In genomic region chr4:98672583-98673281, GRCh38 we compare ENCODE assay signal across 19 cellular contexts. TPM values are rescaled to one million over a fixed set of nuclear protein-coding genes. Genes with fewer than 3 reads are reported as not detected.
DNase-seq lines count a peak whose midpoint lies in the region; ATAC-seq and TF ChIP-seq lines count a peak whose summit lies in the region.
"Had no signal": no experiment of that assay in that cellular context is flagged by ENCODE, and none has a peak within 500 bp of the region (broad histone marks: within the 10 kb centered on the region; RNA-seq: fewer than 3 reads in every experiment).

No MANE protein-coding gene starts in this region.

- no peak for TF ChIP-seq CTCF in BE2C (IDR thresholded peaks at IDR 0.05; ENCODE audit: low read depth, low read length)
- no peak for TF ChIP-seq CTCF in Panc1 (IDR thresholded peaks at IDR 0.05)

- H3K9me3 ChIP-seq in BE2C (no peaks in the 10 kb centered on the region), Panc1 (ENCODE audit: control insufficient read depth, insufficient read depth, low read depth, low read length) (no peaks in the 10 kb centered on the region), GM23248 (ENCODE audit: low read depth) (no peaks in the 10 kb centered on the region)
- H3K9me3 ChIP-seq: adrenal gland, BLaER1, mucosa of descending colon, ovary, transverse colon had no signal

- H3K27me3 ChIP-seq in BE2C (peaks cover 22% of the 10 kb centered on the region), Panc1 (ENCODE audit: control insufficient read depth, insufficient read depth, low read length) (no peaks in the 10 kb centered on the region), GM23248 (replicated peaks; ENCODE audit: insufficient read depth) (no peaks in the 10 kb centered on the region)
- H3K27me3 ChIP-seq: adrenal gland, BLaER1, ovary, transverse colon had no signal

- WGBS in GM23248 (ENCODE audit: low coverage in 1 of 2, low lambda C conversion rate in 2 of 2, missing lambda C conversion rate in 2 of 2), 2 experiments = 68 to 71% methylated on average over 5 of the region's 5 CpGs

- CTCF ChIA-PET in Panc1 (lab: Charles Lee) = no interaction called here

- H3K36me3 ChIP-seq in BE2C (no peaks in the 10 kb centered on the region), Panc1 (ENCODE audit: control insufficient read depth, insufficient read depth, low read length) (no peaks in the 10 kb centered on the region), GM23248 (ENCODE audit: low read depth) (no peaks in the 10 kb centered on the region)
- H3K36me3 ChIP-seq: adrenal gland, BLaER1, ovary, transverse colon had no signal

- peaks cover 12% of the 10 kb centered on the region for H3K4me1 ChIP-seq in BE2C
- H3K4me1 ChIP-seq in Panc1 (ENCODE audit: control insufficient read depth, insufficient read depth, low read length) = peaks cover 3% of the 10 kb centered on the region; the same call in 1 of the 2 replicates
- no peaks in the 10 kb centered on the region for H3K4me1 ChIP-seq in GM23248 (ENCODE audit: insufficient read depth)
- H3K4me1 ChIP-seq: adrenal gland, BLaER1, transverse colon had no signal

- BruUV-seq in Panc1 (replicated peaks; lab: Mats Ljungman, UMichigan) = no TSS peak

- H3K9ac ChIP-seq in GM23248 = no peak overlapping the region
- H3K9ac ChIP-seq: BLaER1 had no signal

- H3K27ac ChIP-seq in Panc1 (ENCODE audit: low read length) = peak overlapping the region; percentile 59; the same call in 1 of the 2 replicates
- H3K27ac ChIP-seq in GM23248 = no peak overlapping the region
- H3K27ac ChIP-seq: adrenal gland, BLaER1, ovary, transverse colon had no signal

- no peak overlapping the region for H2AFZ ChIP-seq in GM23248

- no peak overlapping the region for H3K4me2 ChIP-seq in GM23248 (ENCODE audit: unreplicated experiment)
- H3K4me2 ChIP-seq: BLaER1 had no signal

- DNase-seq in BE2C (peak; percentile 18), Panc1 (ENCODE audit: low read depth, low spot score) (no peak), left colon (no peak), GM23248 (no peak), anterior cingulate cortex (lab: John Stamatoyannopoulos, UW) (no peak)
- DNase-seq in effector CD4-positive, alpha-beta T cell = no peak
- DNase-seq in stimulated activated naive CD4-positive, alpha-beta T cell treated with Interleukin-2 at 50 U/mL for 16 hours (lab: John Stamatoyannopoulos, UW) = no peak
- DNase-seq: activated T-cell treated with anti-CD3 and anti-CD28 coated beads for 4 hours; adrenal gland; HFFc6; mucosa of descending colon; MV-4-11; NCI-H2081 treated with DMSO at 0.1 percent for 48 hours; ovary; stimulated activated CD4-positive, alpha-beta T cell treated with anti-CD3 and anti-CD28 coated beads, Interleukin-4, amount 100 ng/mL, for 4 hours; T-helper 17 cell; transverse colon had no signal

- no peaks in the 10 kb centered on the region for H3K9me2 ChIP-seq in GM23248 (ENCODE audit: insufficient read depth)

- POLR2A ChIA-PET in Panc1 (lab: Charles Lee) = no interaction called here

- H3F3A ChIP-seq in GM23248 (ENCODE audit: insufficient read depth) = no peaks in the 10 kb centered on the region

- no peaks in the 10 kb centered on the region for H3K79me2 ChIP-seq in GM23248 (ENCODE audit: insufficient read depth)

- in situ Hi-C loops in Panc1 (cut with HindIII; ENCODE audit: low pct_unique_long_range_greater_than_20kb, low sequenced_read_pairs) = no loop called here
- in situ Hi-C loops in GM23248 (cut with MboI) = loop anchor here (25.0 kb wide), 1 partner anchor 210 kb away; no protein-coding TSS in a partner anchor

- intact Hi-C loops in Panc1 (cut with micrococcal nuclease; ENCODE audit: unreplicated experiment) = no loop called here
- intact Hi-C loops in left colon (cut with DNase I, micrococcal nuclease) = no loop called here

- H3K4me3 ChIP-seq in BE2C (ENCODE audit: low read depth, low read length) (no peak overlapping the region), Panc1 (ENCODE audit: low read depth in 2 of 2, low read length in 2 of 2) (no peak overlapping the region), GM23248 (no peak overlapping the region)
- H3K4me3 ChIP-seq: adrenal gland, BLaER1, mucosa of descending colon, ovary, transverse colon had no signal

- H4K20me1 ChIP-seq in GM23248 (ENCODE audit: insufficient read depth) = no peaks in the 10 kb centered on the region
- H4K20me1 ChIP-seq: BLaER1 had no signal

- ATAC-seq in GM18907 (IDR thresholded peaks at IDR 0.05; ENCODE audit: unreplicated experiment) = peak; percentile 15
- ATAC-seq in Panc1 = no peak
- peak; percentile 23 for ATAC-seq in left colon
- ATAC-seq: mucosa of descending colon, T-helper 17 cell had no signal

RNA-seq across cellular contexts. Expression of gene TSPAN5, which starts 14.3 kb away (rescaled TPM):
- 12.2 TPM for polyA plus RNA-seq in BE2C (2012; ENCODE audit: insufficient read depth, insufficient read length, low read depth)
- total RNA-seq in Panc1 (2021; ENCODE audit: unreplicated experiment) = 61.9 TPM
- 45.8 TPM for polyA plus RNA-seq in Panc1 (2012; ENCODE audit: insufficient read length)
- 1 to 10 TPM; 2.8 to 6.9 TPM for total RNA-seq in left colon
- total RNA-seq in GM23248 (2014; rRNA removed; shearing (Covaris generic)) = 61.9 and 69.6 TPM in 2 replicates
- 70.8 and 76.6 TPM in 2 replicates for polyA plus RNA-seq in GM23248 (2016; fragmentation: Nextera tagmentation; extraction: Ambion mirVana)
